19 cellular contexts compared by ENCODE assay signal in the genomic region with DNA sequence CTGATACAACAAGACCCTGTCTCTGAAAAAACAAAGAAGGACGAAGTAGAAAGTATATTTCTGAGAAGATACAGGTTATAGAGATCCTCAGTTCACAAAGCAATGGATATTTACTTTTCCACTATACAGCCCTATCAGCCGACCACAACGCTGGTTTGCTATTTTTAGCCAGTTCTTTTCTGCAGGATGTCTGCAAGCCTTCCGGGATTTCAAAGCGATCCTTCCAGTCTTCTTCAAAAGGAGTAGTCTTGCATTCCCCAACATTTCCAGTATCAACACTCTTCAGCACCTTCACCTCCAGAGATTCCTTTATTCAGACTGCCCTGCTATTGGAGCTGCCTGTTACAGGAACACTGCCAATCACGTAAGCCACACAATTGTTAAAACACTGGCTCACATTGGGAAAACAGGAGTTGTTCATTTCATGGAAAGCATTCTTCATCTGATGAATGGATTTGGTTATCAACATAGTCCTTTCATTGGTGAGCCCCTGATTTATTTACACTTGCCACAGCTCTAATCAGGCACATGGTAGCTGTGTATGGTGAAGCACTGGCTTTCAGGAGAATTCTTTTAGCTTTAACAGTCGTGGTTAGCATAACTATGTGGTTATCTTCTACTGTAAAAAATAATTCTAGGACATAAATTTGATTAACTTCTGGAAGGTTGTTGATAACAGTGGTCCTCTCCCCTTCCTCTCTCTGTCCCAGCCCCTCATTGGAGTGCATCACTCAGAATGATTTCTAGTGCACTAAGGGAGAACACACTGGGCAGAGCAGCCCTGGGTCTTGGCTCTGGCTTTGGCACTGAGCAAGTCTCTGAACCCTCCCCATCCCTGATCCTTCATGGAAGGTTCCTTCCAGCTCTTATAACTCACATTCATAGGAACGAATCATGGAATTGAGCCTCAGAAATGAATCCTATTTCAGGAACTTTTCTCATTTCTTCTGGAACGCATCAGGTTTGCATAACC.
DNase-seq lines count a peak whose midpoint lies in the region; ATAC-seq and TF ChIP-seq lines count a peak whose summit lies in the region.
"Had no signal": no experiment of that assay in that cellular context is flagged by ENCODE, and none has a peak within 500 bp of the region (broad histone marks: within the 10 kb centered on the region; RNA-seq: fewer than 3 reads in every experiment).

No MANE protein-coding gene starts in this region.

- peak in 1 of 2 donors; percentile 13 for ATAC-seq in right cardiac atrium
- ATAC-seq in HG03097 (IDR thresholded peaks at IDR 0.05; ENCODE audit: low FRiP score, unreplicated experiment): no peak
- ATAC-seq: left colon; stimulated activated memory B cell treated with anti-CD40 and anti-IgM and Interleukin-4, amounts not matched to agents 10 μg/mL and 1 μg/mL and 100 μg/mL, for 72 hours had no signal

- H3K27me3 Mint-ChIP-seq in progenitor cell of endocrine pancreas: peaks cover 26% of the 10 kb centered on the region
- H3K27me3 Mint-ChIP-seq: activated CD4-positive, alpha-beta T cell treated with anti-CD3 and anti-CD28 coated beads, Interleukin-2, amount 10 ng/mL, durations not matched to agents 7 days and 5 days; dendritic cell treated with granulocyte-macrophage colony-stimulating factor and Interleukin-4, amounts not matched to agents 40 ng/mL and 50 ng/mL, for 4 days had no signal

- CTCF ChIA-PET in HEK293 (lab: Yijun Ruan, JAX): no interaction called here

- peaks cover 1% of the 10 kb centered on the region for H3K36me3 Mint-ChIP-seq in progenitor cell of endocrine pancreas (ENCODE audit: insufficient read depth)
- H3K36me3 Mint-ChIP-seq: stimulated activated memory B cell treated with anti-CD40 and anti-IgM and Interleukin-4, amounts not matched to agents 10 μg/mL and 1 μg/mL and 100 μg/mL, for 72 hours had no signal

- DNase-seq in brain microvascular endothelial cell (peak; percentile 63), right cardiac atrium (no peak), progenitor cell of endocrine pancreas (ENCODE audit: low spot score, unreplicated experiment) (no peak), esophagus squamous epithelium (lab: John Stamatoyannopoulos, UW) (no peak), GOT3 (lab: John Stamatoyannopoulos, UW) (no peak), ascending aorta (ENCODE audit: low spot score in 2 of 2) (no peak)
- DNase-seq: activated CD4-positive, alpha-beta T cell treated with anti-CD3 and anti-CD28 coated beads, Interleukin-2, amount 10 ng/mL, durations not matched to agents 7 days and 5 days; activated naive CD4-positive, alpha-beta T cell; anterior cingulate cortex; Karpas-422; left colon; NCI-H1105 treated with DMSO at 0.1 percent for 48 hours; right lobe of liver; SW 1271 had no signal

- WGBS in right cardiac atrium: 22% methylated on average over 9 of the region's 9 CpGs
- WGBS in esophagus squamous epithelium, 2 donors: 46 to 52% methylated on average over 9 of the region's 9 CpGs

- in situ Hi-C loops in brain microvascular endothelial cell (cut with HindIII; ENCODE audit: low pct_ligation_motif_present, low sequenced_read_pairs): no loop called here

- H3K9me3 ChIP-seq in HEK293 (ENCODE audit: control insufficient read depth, insufficient read depth, low read depth, low read length) (no peaks in the 10 kb centered on the region), right cardiac atrium (ENCODE audit: control insufficient read depth, low read length) (no peaks in the 10 kb centered on the region), esophagus squamous epithelium (no peaks in the 10 kb centered on the region), ascending aorta (no peaks in the 10 kb centered on the region)
- H3K9me3 ChIP-seq: neutrophil, right lobe of liver had no signal

- peak overlapping the region; percentile 0 for H3K27ac Mint-ChIP-seq in progenitor cell of endocrine pancreas
- H3K27ac Mint-ChIP-seq: activated CD4-positive, alpha-beta T cell treated with anti-CD3 and anti-CD28 coated beads, Interleukin-2, amount 10 ng/mL, durations not matched to agents 7 days and 5 days; dendritic cell treated with granulocyte-macrophage colony-stimulating factor and Interleukin-4, amounts not matched to agents 40 ng/mL and 50 ng/mL, for 4 days; stimulated activated memory B cell treated with anti-CD40 and anti-IgM and Interleukin-4, amounts not matched to agents 10 μg/mL and 1 μg/mL and 100 μg/mL, for 72 hours had no signal

- H3K4me3 ChIP-seq in HEK293 (ENCODE audit: low read depth, low read length): no peak overlapping the region
- H3K4me3 ChIP-seq in brain microvascular endothelial cell (ENCODE audit: low read depth, low read length): no peak overlapping the region
- H3K4me3 ChIP-seq in right cardiac atrium (ENCODE audit: low read length): peak overlapping the region; percentile 58
- H3K4me3 ChIP-seq in esophagus squamous epithelium: no peak overlapping the region
- H3K4me3 ChIP-seq in ascending aorta: peak overlapping the region in 1 of 2 donors; percentile 26
- H3K4me3 ChIP-seq: right lobe of liver had no signal

- no peak overlapping the region for H3K4me3 Mint-ChIP-seq in progenitor cell of endocrine pancreas (ENCODE audit: low read depth)
- H3K4me3 Mint-ChIP-seq: activated CD4-positive, alpha-beta T cell treated with anti-CD3 and anti-CD28 coated beads, Interleukin-2, amount 10 ng/mL, durations not matched to agents 7 days and 5 days; dendritic cell treated with granulocyte-macrophage colony-stimulating factor and Interleukin-4, amounts not matched to agents 40 ng/mL and 50 ng/mL, for 4 days; stimulated activated memory B cell treated with anti-CD40 and anti-IgM and Interleukin-4, amounts not matched to agents 10 μg/mL and 1 μg/mL and 100 μg/mL, for 72 hours had no signal

- POLR2A ChIA-PET in HEK293 (lab: Yijun Ruan, JAX): no interaction called here

- no peak for TF ChIP-seq CTCF in HEK293 (tag by site-specific recombination; IDR thresholded peaks at IDR 0.05)
- TF ChIP-seq CTCF in brain microvascular endothelial cell (IDR thresholded peaks at IDR 0.05; ENCODE audit: low read depth, low read length, missing control alignments): no peak
- no peak for TF ChIP-seq CTCF in progenitor cell of endocrine pancreas (IDR thresholded peaks at IDR 0.05; ENCODE audit: unreplicated experiment)
- TF ChIP-seq CTCF in esophagus squamous epithelium (IDR thresholded peaks at IDR 0.05): no peak
- TF ChIP-seq CTCF in ascending aorta (IDR thresholded peaks at IDR 0.05): no peak

- H3K27me3 ChIP-seq in brain microvascular endothelial cell (replicated peaks) (no peaks in the 10 kb centered on the region), right cardiac atrium (ENCODE audit: control insufficient read depth, insufficient read depth) (no peaks in the 10 kb centered on the region), esophagus squamous epithelium (no peaks in the 10 kb centered on the region), ascending aorta (no peaks in the 10 kb centered on the region)
- H3K27me3 ChIP-seq: right lobe of liver had no signal

- H3K36me3 ChIP-seq in HEK293 (ENCODE audit: control insufficient read depth in 2 of 2, insufficient read depth in 1 of 2, low read length in 2 of 2): no peaks in the 10 kb centered on the region
- no peaks in the 10 kb centered on the region for H3K36me3 ChIP-seq in brain microvascular endothelial cell (replicated peaks)
- H3K36me3 ChIP-seq in esophagus squamous epithelium: no peaks in the 10 kb centered on the region
- no peaks in the 10 kb centered on the region for H3K36me3 ChIP-seq in ascending aorta
- H3K36me3 ChIP-seq: neutrophil, right lobe of liver had no signal

- H3K27ac ChIP-seq in HEK293 (ENCODE audit: extremely low read depth, low read depth, low read length) (no peak overlapping the region), brain microvascular endothelial cell (peak overlapping the region; percentile 24), right cardiac atrium (ENCODE audit: low read length) (no peak overlapping the region), esophagus squamous epithelium (no peak overlapping the region), ascending aorta (peak overlapping the region in 1 of 2 donors; percentile 12)
- H3K27ac ChIP-seq: neutrophil, right lobe of liver had no signal

- TF ChIP-seq POLR2A in esophagus squamous epithelium (IDR thresholded peaks at IDR 0.05): no peak

- H3K4me1 Mint-ChIP-seq in progenitor cell of endocrine pancreas (ENCODE audit: low read depth): peaks cover 10% of the 10 kb centered on the region
- H3K4me1 Mint-ChIP-seq: activated CD4-positive, alpha-beta T cell treated with anti-CD3 and anti-CD28 coated beads, Interleukin-2, amount 10 ng/mL, durations not matched to agents 7 days and 5 days; stimulated activated memory B cell treated with anti-CD40 and anti-IgM and Interleukin-4, amounts not matched to agents 10 μg/mL and 1 μg/mL and 100 μg/mL, for 72 hours had no signal

- intact Hi-C loops in right cardiac atrium (cut with DNase I): no loop called here
- intact Hi-C loops in esophagus squamous epithelium (cut with DNase I): no loop called here
- intact Hi-C loops in ascending aorta (cut with DNase I): no loop called here

- peaks cover 8% of the 10 kb centered on the region for H3K9me3 Mint-ChIP-seq in progenitor cell of endocrine pancreas (ENCODE audit: low read depth)
- H3K9me3 Mint-ChIP-seq: activated CD4-positive, alpha-beta T cell treated with anti-CD3 and anti-CD28 coated beads, Interleukin-2, amount 10 ng/mL, durations not matched to agents 7 days and 5 days; dendritic cell treated with granulocyte-macrophage colony-stimulating factor and Interleukin-4, amounts not matched to agents 40 ng/mL and 50 ng/mL, for 4 days had no signal

- H3K4me1 ChIP-seq in HEK293 (ENCODE audit: control insufficient read depth, insufficient read depth, low read length) (no peaks in the 10 kb centered on the region), right cardiac atrium (ENCODE audit: control insufficient read depth, insufficient read depth, low read length) (peaks cover 5% of the 10 kb centered on the region), esophagus squamous epithelium (no peaks in the 10 kb centered on the region), ascending aorta (peaks cover 0 to 7% of the 10 kb centered on the region in 2 donors)
- H3K4me1 ChIP-seq: right lobe of liver had no signal

TF ChIP-seq in HEK293, 187 proteins besides CTCF, POLR2A, EP300 and RAD21 (continues in another document):
- TF ChIP-seq KLF9 (tag by site-specific recombination; IDR thresholded peaks at IDR 0.05; ENCODE audit: low read depth) (no peak), PRDM1 (tag by site-specific recombination; IDR thresholded peaks at IDR 0.05) (no peak)
- TF ChIP-seq, protein P1, sequence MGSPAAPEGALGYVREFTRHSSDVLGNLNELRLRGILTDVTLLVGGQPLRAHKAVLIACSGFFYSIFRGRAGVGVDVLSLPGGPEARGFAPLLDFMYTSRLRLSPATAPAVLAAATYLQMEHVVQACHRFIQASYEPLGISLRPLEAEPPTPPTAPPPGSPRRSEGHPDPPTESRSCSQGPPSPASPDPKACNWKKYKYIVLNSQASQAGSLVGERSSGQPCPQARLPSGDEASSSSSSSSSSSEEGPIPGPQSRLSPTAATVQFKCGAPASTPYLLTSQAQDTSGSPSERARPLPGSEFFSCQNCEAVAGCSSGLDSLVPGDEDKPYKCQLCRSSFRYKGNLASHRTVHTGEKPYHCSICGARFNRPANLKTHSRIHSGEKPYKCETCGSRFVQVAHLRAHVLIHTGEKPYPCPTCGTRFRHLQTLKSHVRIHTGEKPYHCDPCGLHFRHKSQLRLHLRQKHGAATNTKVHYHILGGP (tag by site-specific recombination; IDR thresholded peaks at IDR 0.05): no peak
